Comparison of ENCODE assay signal across 30 cellular contexts in genomic region chr7:141103847-141104429, GRCh38.
"Had no signal": no experiment of that assay in that cellular context is flagged by ENCODE, and none has a peak within 500 bp of the region (broad histone marks: within the 10 kb centered on the region; RNA-seq: fewer than 3 reads in every experiment).

No MANE protein-coding gene starts in this region.

- H3K36me3 ChIP-seq: ascending aorta, MG63, WERI-Rb-1 had no signal

- H3K27me3 ChIP-seq: ascending aorta, body of pancreas, MG63 had no signal

- H3K27ac ChIP-seq: ascending aorta, body of pancreas, SK-N-MC, WERI-Rb-1 had no signal

- H3K4me1 ChIP-seq: ascending aorta had no signal

- DNase-seq: activated CD4-positive, alpha-beta T cell treated with anti-CD3 and anti-CD28 coated beads for 4 hours; activated CD8-positive, alpha-beta memory T cell treated with anti-CD3 and anti-CD28 coated beads, Interleukin-2, amount 50 U/mL, for 48 hours; activated CD8-positive, alpha-beta T cell treated with anti-CD3 and anti-CD28 coated beads, Interleukin-2, amount 10 ng/mL, durations not matched to agents 7 days and 5 days; activated effector memory CD4-positive, alpha-beta T cell treated with Interleukin-2 at 50 U/mL for 16 hours; activated naive CD4-positive, alpha-beta T cell treated with Interleukin-2 at 50 U/mL for 16 hours; activated naive CD8-positive, alpha-beta T cell treated with anti-CD3 and anti-CD28 coated beads, Interleukin-2, amount 50 U/mL, for 24 hours; activated T-cell treated with anti-CD3 and anti-CD28 coated beads, Interleukin-2, amount 50 U/mL, for 24 hours; amniotic stem cell; body of pancreas; cortex of kidney; MG63; MV-4-11; NCI-H1417 treated with DMSO at 0.1 percent for 48 hours; NCI-H187 treated with DMSO at 0.1 percent for 48 hours; NCI-H2081 treated with DMSO at 0.1 percent for 48 hours; NCI-H226; NCI-H774; NK-92 treated with Interleukin-12 subunit alpha and Interleukin-12 subunit beta, amount 100 ng/mL, for 24 hours; OCI-M1; RPMI8226; T-cell; T-helper 2 cell; T1000; WERI-Rb-1 had no signal

- H3K4me3 ChIP-seq: ascending aorta, body of pancreas, MG63, SK-N-MC had no signal

- ATAC-seq: activated CD4-positive, CD25-positive, alpha-beta regulatory T cell treated with anti-CD3 and anti-CD28 coated beads, Interleukin-2, amount 50 U/mL, for 24 hours; activated CD8-positive, alpha-beta T cell treated with anti-CD3 and anti-CD28 coated beads, Interleukin-2, amount 10 ng/mL, durations not matched to agents 7 days and 5 days; activated naive CD4-positive, alpha-beta T cell treated with anti-CD3 and anti-CD28 coated beads, Interleukin-2, amount 50 U/mL, for 72 hours; activated naive CD8-positive, alpha-beta T cell treated with anti-CD3 and anti-CD28 coated beads, Interleukin-2, amount 50 U/mL, for 24 hours; body of pancreas; Panc1; Right ventricle myocardium inferior; T-cell had no signal

- H3K9me3 ChIP-seq: ascending aorta, body of pancreas, MG63 had no signal
